ENCODE assay signal across 25 cellular contexts in the genomic region with DNA sequence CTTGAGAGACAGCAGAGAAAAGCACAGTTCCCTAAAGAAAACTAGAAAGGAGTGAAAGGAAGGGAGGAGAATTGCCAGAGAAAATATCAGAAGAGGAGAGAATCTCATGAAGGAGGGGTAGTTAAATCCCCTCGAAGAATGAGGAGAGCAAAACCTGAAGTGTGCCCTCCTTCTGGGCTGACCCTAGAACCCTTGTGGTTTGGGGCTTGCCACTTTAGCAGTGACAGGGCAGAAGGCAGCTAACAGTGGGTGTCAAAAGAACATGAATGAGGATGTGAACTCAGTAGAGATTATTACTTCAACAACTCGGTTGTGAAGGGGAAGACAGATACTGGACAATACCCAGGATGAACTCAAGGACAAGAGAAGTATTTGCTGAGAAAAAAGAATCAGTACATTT.
"Had no signal": no experiment of that assay in that cellular context is flagged by ENCODE, and none has a peak within 500 bp of the region (broad histone marks: within the 10 kb centered on the region; RNA-seq: fewer than 3 reads in every experiment).

No MANE protein-coding gene starts in this region.

- H3K9me3 Mint-ChIP-seq: activated CD4-positive, alpha-beta T cell treated with anti-CD3 and anti-CD28 coated beads, Interleukin-2, amount 10 ng/mL, durations not matched to agents 24 days and 14 days; naive thymus-derived CD8-positive, alpha-beta T cell had no signal

- H3K27me3 ChIP-seq: ascending aorta, brain microvascular endothelial cell, foreskin keratinocyte, pancreas, thyroid gland, upper lobe of right lung had no signal

- H3K4me3 Mint-ChIP-seq: activated CD4-positive, alpha-beta T cell treated with anti-CD3 and anti-CD28 coated beads, Interleukin-2, amount 10 ng/mL, durations not matched to agents 24 days and 14 days; naive thymus-derived CD8-positive, alpha-beta T cell had no signal

- H3K27ac ChIP-seq: ascending aorta, brain microvascular endothelial cell, foreskin keratinocyte, lower lobe of right lung, pancreas, thyroid gland, upper lobe of right lung, VCaP had no signal

- DNase-seq: activated CD4-positive, alpha-beta T cell treated with anti-CD3 and anti-CD28 coated beads, Interleukin-2, amount 10 ng/mL, durations not matched to agents 24 days and 14 days; activated CD8-positive, alpha-beta memory T cell treated with anti-CD3 and anti-CD28 coated beads, Interleukin-2, amount 50 U/mL, for 48 hours; activated effector memory CD4-positive, alpha-beta T cell treated with anti-CD3 and anti-CD28 coated beads, Interleukin-2, amount 50 U/mL, for 16 hours; activated naive CD4-positive, alpha-beta T cell treated with anti-CD3 and anti-CD28 coated beads, Interleukin-2, amount 50 U/mL, for 16 hours; activated T-cell treated with anti-CD3 and anti-CD28 coated beads, Interleukin-2, amount 50 U/mL, for 48 hours; brain microvascular endothelial cell; caudate nucleus; dermis blood vessel endothelial cell; effector memory CD4-positive, alpha-beta T cell; foreskin keratinocyte; lower lobe of right lung; mesendoderm; naive thymus-derived CD8-positive, alpha-beta T cell; pancreas; right cardiac atrium; stimulated activated CD4-positive, alpha-beta T cell treated with anti-CD3 and anti-CD28 coated beads, Interleukin-4, amount 100 ng/mL, for 24 hours; stimulated activated naive CD8-positive, alpha-beta T cell treated with anti-CD3 and anti-CD28 coated beads, Interleukin-15, Interleukin-2, amounts not matched to agents 100 U/mL and 50 U/mL, for 24 hours; substantia nigra; T-helper 1 cell; T-helper 9 cell; thyroid gland; upper lobe of right lung had no signal

- H3K27me3 Mint-ChIP-seq: activated CD4-positive, alpha-beta T cell treated with anti-CD3 and anti-CD28 coated beads, Interleukin-2, amount 10 ng/mL, durations not matched to agents 24 days and 14 days; naive thymus-derived CD8-positive, alpha-beta T cell had no signal

- ATAC-seq: activated CD4-positive, CD25-positive, alpha-beta regulatory T cell treated with anti-CD3 and anti-CD28 coated beads, Interleukin-2, amount 50 U/mL, for 24 hours; foreskin keratinocyte; lower lobe of right lung; naive thymus-derived CD8-positive, alpha-beta T cell; pancreas; right cardiac atrium; stimulated activated naive CD8-positive, alpha-beta T cell treated with anti-CD3 and anti-CD28 coated beads, Interleukin-15, Interleukin-2, amounts not matched to agents 100 U/mL and 50 U/mL, for 24 hours; upper lobe of right lung had no signal

- H3K4me1 ChIP-seq: ascending aorta, foreskin keratinocyte, lower lobe of right lung, pancreas, upper lobe of right lung had no signal

- H3K9me3 ChIP-seq: ascending aorta, lower lobe of right lung, pancreas, thyroid gland, upper lobe of right lung had no signal

- H3K27ac Mint-ChIP-seq: activated CD4-positive, alpha-beta T cell treated with anti-CD3 and anti-CD28 coated beads, Interleukin-2, amount 10 ng/mL, durations not matched to agents 24 days and 14 days had no signal

- H3K4me3 ChIP-seq: ascending aorta, lower lobe of right lung, pancreas, thyroid gland, upper lobe of right lung had no signal

- H3K36me3 ChIP-seq: brain microvascular endothelial cell had no signal
